ENCODE assay signal across 11 cellular contexts in genomic region chr11:118410055-118410745, GRCh38. TPM values are rescaled to one million over a fixed set of nuclear protein-coding genes. Genes with fewer than 3 reads are reported as not detected.
A peak's percentile ranks its signal among the peaks of the same experiment; 100 is the strongest.
DNase-seq lines count a peak whose midpoint lies in the region; ATAC-seq and TF ChIP-seq lines count a peak whose summit lies in the region.
"Had no signal": no experiment of that assay in that cellular context is flagged by ENCODE, and none has a peak within 500 bp of the region (broad histone marks: within the 10 kb centered on the region; RNA-seq: fewer than 3 reads in every experiment).

No MANE protein-coding gene starts in this region.

- no peaks in the 10 kb centered on the region for H3K9me3 ChIP-seq in Karpas-422 (ENCODE audit: low read length)

- H3K4me1 Mint-ChIP-seq in natural killer cell, result peaks cover 20% of the 10 kb centered on the region in 2 donors
- peaks cover 17 to 19% of the 10 kb centered on the region in 2 donors for H3K4me1 Mint-ChIP-seq in natural killer cell treated with Interleukin-12 subunit alpha and Interleukin-12 subunit beta and Interleukin-15 and Interleukin-18, amount 100 ng/mL, for 72 hours (ENCODE audit: low read depth in 2 of 2)

- H3K27ac ChIP-seq in Karpas-422 (ENCODE audit: low read length), result peak overlapping the region; percentile 58

- H3K27ac Mint-ChIP-seq in natural killer cell, result peak overlapping the region; percentile 25 to 35
- H3K27ac Mint-ChIP-seq in natural killer cell treated with Interleukin-12 subunit alpha and Interleukin-12 subunit beta and Interleukin-15 and Interleukin-18, amount 100 ng/mL, for 72 hours, result no peak overlapping the region

- DNase-seq in natural killer cell, result no peak
- no peak for DNase-seq in natural killer cell treated with Interleukin-12 subunit alpha and Interleukin-12 subunit beta and Interleukin-15 and Interleukin-18, amount 100 ng/mL, for 72 hours (ENCODE audit: low spot score)
- DNase-seq in Karpas-422, result no peak
- DNase-seq in UCSD-AML1 (lab: John Stamatoyannopoulos, UW; ENCODE audit: unreplicated experiment), result no peak
- DNase-seq in AG08395 (ENCODE audit: low spot score), result no peak
- DNase-seq in NCI-H2196 treated with DMSO at 0.1 percent for 48 hours (lab: John Stamatoyannopoulos, UW; ENCODE audit: unreplicated experiment), result no peak
- DNase-seq: effector CD8-positive, alpha-beta T cell; NCI-H1417 treated with DMSO at 0.1 percent for 48 hours; SIG-M5 had no signal

- intact Hi-C loops in natural killer cell (cut with micrococcal nuclease), result no loop called here

- peaks cover 42% of the 10 kb centered on the region for H3K4me1 ChIP-seq in Karpas-422 (ENCODE audit: low read length)

- no peak overlapping the region for H3K9ac ChIP-seq in Karpas-422 (ENCODE audit: low read length)

- no peaks in the 10 kb centered on the region for H4K20me1 ChIP-seq in Karpas-422 (ENCODE audit: insufficient read depth, low read depth, low read length)

- H3K36me3 Mint-ChIP-seq in natural killer cell, result no peaks in the 10 kb centered on the region
- H3K36me3 Mint-ChIP-seq in natural killer cell treated with Interleukin-12 subunit alpha and Interleukin-12 subunit beta and Interleukin-15 and Interleukin-18, amount 100 ng/mL, for 72 hours, result peaks cover 6% of the 10 kb centered on the region

- no peaks in the 10 kb centered on the region for H3K9me3 Mint-ChIP-seq in natural killer cell
- H3K9me3 Mint-ChIP-seq in natural killer cell treated with Interleukin-12 subunit alpha and Interleukin-12 subunit beta and Interleukin-15 and Interleukin-18, amount 100 ng/mL, for 72 hours, result no peaks in the 10 kb centered on the region

- no peak for TF ChIP-seq CTCF in natural killer cell (IDR thresholded peaks at IDR 0.05)

- no peak overlapping the region for H3K4me3 ChIP-seq in Karpas-422 (ENCODE audit: low read length)

- no peak for ATAC-seq in natural killer cell
- no peak for ATAC-seq in natural killer cell treated with Interleukin-12 subunit alpha and Interleukin-12 subunit beta and Interleukin-15 and Interleukin-18, amount 100 ng/mL, for 72 hours
- peak; percentile 53 for ATAC-seq in GM21723 (IDR thresholded peaks at IDR 0.05; ENCODE audit: unreplicated experiment)
- ATAC-seq in GM21576 (IDR thresholded peaks at IDR 0.05; ENCODE audit: unreplicated experiment), result no peak

- no peaks in the 10 kb centered on the region for H3K27me3 ChIP-seq in Karpas-422 (ENCODE audit: low read length)

- peaks cover 29% of the 10 kb centered on the region for H3K79me2 ChIP-seq in Karpas-422 (ENCODE audit: low read length)

- no peak overlapping the region for H2AFZ ChIP-seq in Karpas-422 (ENCODE audit: low read length)

- H3K27me3 Mint-ChIP-seq in natural killer cell (ENCODE audit: low read depth in 2 of 2), result no peaks in the 10 kb centered on the region
- no peaks in the 10 kb centered on the region for H3K27me3 Mint-ChIP-seq in natural killer cell treated with Interleukin-12 subunit alpha and Interleukin-12 subunit beta and Interleukin-15 and Interleukin-18, amount 100 ng/mL, for 72 hours

- H3K9me2 ChIP-seq in Karpas-422 (replicated peaks; ENCODE audit: insufficient read depth, low read length), result no peaks in the 10 kb centered on the region

- no peak overlapping the region for H3K4me3 Mint-ChIP-seq in natural killer cell
- no peak overlapping the region for H3K4me3 Mint-ChIP-seq in natural killer cell treated with Interleukin-12 subunit alpha and Interleukin-12 subunit beta and Interleukin-15 and Interleukin-18, amount 100 ng/mL, for 72 hours

- peak overlapping the region; percentile 26 for H3K4me2 ChIP-seq in Karpas-422 (ENCODE audit: low read depth, low read length, poor library complexity, severe bottlenecking)

- peaks cover 17% of the 10 kb centered on the region; the same call in 1 of the 2 replicates for H3K36me3 ChIP-seq in Karpas-422 (ENCODE audit: insufficient read depth, low read length)

RNA-seq across cellular contexts. Expression of gene ATP5MG, which starts 8.8 kb away (rescaled TPM):
- 100 to 1,000 TPM in 2 of 3 donors, 10 to 100 TPM in 1; 90.3 to 135 (median 107) TPM for total RNA-seq in natural killer cell
- total RNA-seq in natural killer cell treated with Interleukin-12 subunit alpha and Interleukin-12 subunit beta and Interleukin-15 and Interleukin-18, amount 100 ng/mL, for 72 hours, result 100 to 1,000 TPM; 183 to 189 TPM
- total RNA-seq in Karpas-422 (2014; rRNA removed; shearing (Covaris generic); ENCODE audit: low replicate concordance), result 80.7 and 82.4 TPM in 2 replicates

RNA-seq across cellular contexts. Expression of gene KMT2A, which starts 26.1 kb away (rescaled TPM):
- total RNA-seq in natural killer cell, result 100 to 1,000 TPM; 146 to 176 (median 157) TPM
- total RNA-seq in natural killer cell treated with Interleukin-12 subunit alpha and Interleukin-12 subunit beta and Interleukin-15 and Interleukin-18, amount 100 ng/mL, for 72 hours, result 100 to 1,000 TPM; 145 to 202 TPM
- 37.6 and 40.7 TPM in 2 replicates for total RNA-seq in Karpas-422 (2014; rRNA removed; shearing (Covaris generic); ENCODE audit: low replicate concordance)

RNA-seq across cellular contexts. Expression of gene UBE4A, which starts 50.8 kb away (rescaled TPM):
- total RNA-seq in natural killer cell, result 10 to 100 TPM; 35.1 to 43.9 (median 37.0) TPM
- total RNA-seq in natural killer cell treated with Interleukin-12 subunit alpha and Interleukin-12 subunit beta and Interleukin-15 and Interleukin-18, amount 100 ng/mL, for 72 hours, result 10 to 100 TPM; 45.0 to 58.8 TPM
- 9.7 and 26.3 TPM in 2 replicates for total RNA-seq in Karpas-422 (2014; rRNA removed; shearing (Covaris generic); ENCODE audit: low replicate concordance)

Comparison
In these comparisons a context has a peak if more than half of its experiments do, and no peak if none do; other contexts are left out.
1. H3K27ac Mint-ChIP-seq: peak in natural killer cell (2 of 2); none in natural killer cell treated with Interleukin-12 subunit alpha and Interleukin-12 subunit beta and Interleukin-15 and Interleukin-18, amount 100 ng/mL, for 72 hours (0 of 2).